Comparison of ENCODE assay signal across 13 cellular contexts in genomic region chr17:66431910-66432309, GRCh38.
DNase-seq lines count a peak whose midpoint lies in the region; TF ChIP-seq lines count a peak whose summit lies in the region.
"Had no signal": no experiment of that assay in that cellular context is flagged by ENCODE, and none has a peak within 500 bp of the region (broad histone marks: within the 10 kb centered on the region; RNA-seq: fewer than 3 reads in every experiment).

No MANE protein-coding gene starts in this region.

- H3K9me3 Mint-ChIP-seq in chondrocyte (ENCODE audit: low read depth), result no peaks in the 10 kb centered on the region
- H3K9me3 Mint-ChIP-seq: CD8-positive, alpha-beta memory T cell had no signal

- H3K27me3 Mint-ChIP-seq in chondrocyte (ENCODE audit: low read depth), result no peaks in the 10 kb centered on the region
- H3K27me3 Mint-ChIP-seq: activated CD8-positive, alpha-beta memory T cell treated with anti-CD3 and anti-CD28 coated beads, Interleukin-2, amount 10 ng/mL, durations not matched to agents 7 days and 5 days; CD8-positive, alpha-beta memory T cell had no signal

- no peaks in the 10 kb centered on the region for H3K36me3 ChIP-seq in muscle layer of colon (ENCODE audit: insufficient read depth, low read length)
- H3K36me3 ChIP-seq in thyroid gland, result no peaks in the 10 kb centered on the region
- H3K36me3 ChIP-seq: SJCRH30 had no signal

- peak overlapping the region; percentile 1 for H3K4me3 Mint-ChIP-seq in chondrocyte (ENCODE audit: unreplicated experiment)
- H3K4me3 Mint-ChIP-seq: activated CD8-positive, alpha-beta memory T cell treated with anti-CD3 and anti-CD28 coated beads, Interleukin-2, amount 10 ng/mL, durations not matched to agents 7 days and 5 days; CD8-positive, alpha-beta memory T cell had no signal

- H3K27ac ChIP-seq in muscle layer of colon (ENCODE audit: low read depth, low read length) (peak overlapping the region; percentile 6), thyroid gland (no peak overlapping the region)
- H3K27ac ChIP-seq: SJCRH30 had no signal

- DNase-seq in AG08395 (ENCODE audit: low spot score), result peak; percentile 88
- DNase-seq in M059J (ENCODE audit: low read depth), result peak; percentile 87
- no peak for DNase-seq in chondrocyte (ENCODE audit: low spot score)
- no peak for DNase-seq in RKO (ENCODE audit: low spot score)
- DNase-seq in HuH-7.5 (ENCODE audit: low spot score), result no peak
- DNase-seq in activated effector memory CD4-positive, alpha-beta T cell treated with Interleukin-2 at 50 U/mL for 16 hours, result no peak
- DNase-seq in thyroid gland, result no peak
- DNase-seq: activated CD8-positive, alpha-beta memory T cell treated with anti-CD3 and anti-CD28 coated beads, Interleukin-2, amount 10 ng/mL, durations not matched to agents 7 days and 5 days; CD8-positive, alpha-beta memory T cell; left colon; SJCRH30 had no signal

- H3K4me1 Mint-ChIP-seq in chondrocyte (ENCODE audit: low read depth), result peaks cover 34% of the 10 kb centered on the region

- no peak for TF ChIP-seq POLR2A in thyroid gland (IDR thresholded peaks at IDR 0.05)

- H3K36me3 Mint-ChIP-seq in chondrocyte (ENCODE audit: low read depth), result no peaks in the 10 kb centered on the region

- TF ChIP-seq CTCF in chondrocyte (IDR thresholded peaks at IDR 0.05) (no peak), thyroid gland (IDR thresholded peaks at IDR 0.05) (no peak)

- WGBS in thyroid gland, 2 donors, result 82 to 85% methylated on average over 5 of the region's 5 CpGs

- H3K27ac Mint-ChIP-seq in chondrocyte (ENCODE audit: unreplicated experiment), result peak overlapping the region; percentile 92
- H3K27ac Mint-ChIP-seq: activated CD8-positive, alpha-beta memory T cell treated with anti-CD3 and anti-CD28 coated beads, Interleukin-2, amount 10 ng/mL, durations not matched to agents 7 days and 5 days; CD8-positive, alpha-beta memory T cell had no signal

- H3K9me3 ChIP-seq in muscle layer of colon (ENCODE audit: low read length) (no peaks in the 10 kb centered on the region), thyroid gland (no peaks in the 10 kb centered on the region)
- H3K9me3 ChIP-seq: SJCRH30 had no signal

- intact Hi-C loops in thyroid gland (cut with DNase I), result no loop called here

- no peaks in the 10 kb centered on the region for H3K27me3 ChIP-seq in muscle layer of colon (ENCODE audit: control insufficient read depth in 1 of 2, insufficient read depth in 2 of 2, low read length in 2 of 2)
- no peaks in the 10 kb centered on the region for H3K27me3 ChIP-seq in thyroid gland
- H3K27me3 ChIP-seq: SJCRH30 had no signal

- H3K4me1 ChIP-seq in muscle layer of colon (ENCODE audit: insufficient read depth, low read length) (peaks cover 46% of the 10 kb centered on the region), thyroid gland (peaks cover 0 to 5% of the 10 kb centered on the region in 2 donors)
- H3K4me1 ChIP-seq: SJCRH30 had no signal

- no peak overlapping the region for H3K9ac ChIP-seq in muscle layer of colon (ENCODE audit: low read length)

- H3K4me3 ChIP-seq in muscle layer of colon (ENCODE audit: low read depth in 1 of 2, low read length in 2 of 2), result peak overlapping the region in 1 of 2 donors; percentile 38
- H3K4me3 ChIP-seq in thyroid gland (replicated peaks in 1 of 3), result no peak overlapping the region
- H3K4me3 ChIP-seq: SJCRH30, skin epidermis had no signal

Comparison
In these comparisons a context has a peak if more than half of its experiments do, and no peak if none do; other contexts are left out.
1. DNase-seq: peak in AG08395 (single experiment) and M059J (single experiment); none in chondrocyte (single experiment), RKO (single experiment), HuH-7.5 (single experiment), activated effector memory CD4-positive, alpha-beta T cell treated with Interleukin-2 at 50 U/mL for 16 hours (single experiment) and thyroid gland (0 of 2).